In the genomic region with DNA sequence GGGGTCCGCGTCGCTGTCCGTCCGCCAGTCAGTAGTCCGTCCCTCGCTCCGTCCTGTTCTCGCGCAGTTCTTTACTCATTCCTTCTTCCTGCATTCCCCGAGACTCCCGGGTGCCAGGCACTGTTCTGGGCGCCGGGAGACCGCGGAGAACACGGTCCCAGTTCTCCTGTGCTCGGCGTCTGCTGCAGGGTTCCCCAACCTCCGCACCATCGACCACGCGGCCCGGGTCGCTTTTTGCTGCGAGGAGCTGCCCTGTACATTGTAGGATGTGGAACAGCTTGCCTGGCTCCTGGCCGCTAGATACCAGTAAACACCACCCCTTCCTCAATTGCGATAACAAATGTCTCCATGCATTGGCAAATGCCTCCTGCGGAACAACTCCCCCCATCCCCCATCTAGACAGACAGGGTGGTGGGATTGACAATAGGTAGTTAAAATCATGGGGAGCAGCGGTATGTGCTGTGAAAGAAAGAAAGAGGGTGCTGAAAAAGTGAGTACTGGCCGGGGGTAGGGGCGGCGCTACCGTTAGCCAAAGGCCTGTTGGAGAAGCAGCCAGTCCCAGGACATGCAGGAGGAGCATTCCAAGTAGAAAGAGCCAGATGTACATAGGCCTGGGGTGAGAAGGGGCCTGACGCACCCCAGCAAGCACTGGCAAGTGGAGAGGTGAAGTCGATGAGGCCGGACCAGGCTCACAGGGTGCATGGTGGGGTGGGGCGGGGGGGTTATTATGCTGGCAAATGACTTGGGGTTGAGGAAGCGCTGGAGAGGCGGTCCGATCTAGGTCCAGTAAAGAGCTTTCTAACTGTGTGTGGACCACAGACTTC, we compare ENCODE assay signal across 8 cellular contexts. TPM values are rescaled to one million over a fixed set of nuclear protein-coding genes. Genes with fewer than 3 reads are reported as not detected.
DNase-seq lines count a peak whose midpoint lies in the region; ATAC-seq, FAIRE-seq and TF ChIP-seq lines count a peak whose summit lies in the region.

No MANE protein-coding gene starts in this region.

- H3K36me3 ChIP-seq in fibroblast of lung (ENCODE audit: control insufficient read depth, insufficient read depth, low read length) = peaks cover 21% of the 10 kb centered on the region
- no peaks in the 10 kb centered on the region for H3K36me3 ChIP-seq in parathyroid adenoma (ENCODE audit: control insufficient read depth, insufficient read depth, low read length)

- H3K4me3 ChIP-seq in fibroblast of lung (replicated peaks in 1 of 4; ENCODE audit: control extremely low read depth in 1 of 4, insufficient read depth in 1 of 4, low read depth in 3 of 4, low read length in 4 of 4) (peak overlapping the region; percentile 76 to 98 (median 94)), parathyroid adenoma (ENCODE audit: low read depth, low read length) (peak overlapping the region; percentile 77)

- no peak for FAIRE-seq in H54 (lab: Jason Lieb, UNC)

- H3K27ac ChIP-seq in VCaP (peak overlapping the region; percentile 89), fibroblast of lung (ENCODE audit: insufficient read depth, low read length) (peak overlapping the region; percentile 95), parathyroid adenoma (no peak overlapping the region)

- no peak for TF ChIP-seq POLR2A in H54 (IDR thresholded peaks at IDR 0.05; ENCODE audit: low read depth, low read length)

- H3K4me2 ChIP-seq in fibroblast of lung (ENCODE audit: extremely low read depth, insufficient read depth, low read length) (peak overlapping the region; percentile 100), parathyroid adenoma (ENCODE audit: low read length) (peak overlapping the region; percentile 98)

- H3K9me3 ChIP-seq in fibroblast of lung (ENCODE audit: control insufficient read depth, insufficient read depth, low read depth, low read length) = no peaks in the 10 kb centered on the region
- H3K9me3 ChIP-seq in parathyroid adenoma (ENCODE audit: control insufficient read depth, low read length) = no peaks in the 10 kb centered on the region

- TF ChIP-seq CTCF in VCaP (conservative IDR thresholded peaks at IDR 0.05) = no peak
- no peak for TF ChIP-seq CTCF in fibroblast of lung (conservative IDR thresholded peaks at IDR 0.05 in 1 of 2, IDR thresholded peaks at IDR 0.05 in 1 of 2; ENCODE audit: low read depth in 1 of 2, low read length in 2 of 2)
- no peak for TF ChIP-seq CTCF in parathyroid adenoma (IDR thresholded peaks at IDR 0.05)

- H3K4me1 ChIP-seq in fibroblast of lung (ENCODE audit: control insufficient read depth, extremely low read depth, insufficient read depth, low read length) (peaks cover 51% of the 10 kb centered on the region), parathyroid adenoma (peaks cover 23% of the 10 kb centered on the region)

- H3K27me3 ChIP-seq in fibroblast of lung (ENCODE audit: control insufficient read depth, insufficient read depth, low read length) = no peaks in the 10 kb centered on the region
- no peaks in the 10 kb centered on the region for H3K27me3 ChIP-seq in parathyroid adenoma (ENCODE audit: control insufficient read depth, insufficient read depth, low read length)

- ATAC-seq in GM19023 (IDR thresholded peaks at IDR 0.05; ENCODE audit: unreplicated experiment) (no peak), HG02973 (IDR thresholded peaks at IDR 0.05; ENCODE audit: unreplicated experiment) (no peak)

- peak overlapping the region; percentile 90 for H3K9ac ChIP-seq in fibroblast of lung (ENCODE audit: insufficient read depth, low read length)
- H3K9ac ChIP-seq in parathyroid adenoma = no peak overlapping the region

- no peak overlapping the region for H2AFZ ChIP-seq in fibroblast of lung (ENCODE audit: low read length)
- H2AFZ ChIP-seq in parathyroid adenoma = peak overlapping the region; percentile 25

- peak; percentile 45 for DNase-seq in ACHN
- DNase-seq in H54 (ENCODE audit: insufficient read length, low spot score) = peak; percentile 51
- DNase-seq in fibroblast of lung (ENCODE audit: low read depth in 2 of 2) = peak; percentile 69 to 80
- DNase-seq in G401 (ENCODE audit: low spot score) = no peak

- H4K20me1 ChIP-seq in fibroblast of lung (ENCODE audit: control insufficient read depth, extremely low read depth, insufficient read depth, low read length) = peaks cover 11% of the 10 kb centered on the region

- in situ Hi-C loops in ACHN (cut with HindIII; ENCODE audit: low pct_ligation_motif_present, low pct_unique_long_range_greater_than_20kb, low sequenced_read_pairs) = loop anchor here (25.0 kb wide), 1 partner anchor 306 kb away; a partner anchor contains a TSS
- in situ Hi-C loops in G401 (cut with HindIII; ENCODE audit: low sequenced_read_pairs) = loop anchor here (25.0 kb wide), 1 partner anchor 356 kb away; a partner anchor contains a TSS

- H3K79me2 ChIP-seq in fibroblast of lung (ENCODE audit: control insufficient read depth, insufficient read depth, low read length) = peaks cover 87% of the 10 kb centered on the region
- H3K79me2 ChIP-seq in parathyroid adenoma = peaks cover 37% of the 10 kb centered on the region

RNA-seq across cellular contexts. Expression of a gene that starts 0.7 kb away (rescaled TPM):
- 52.1 and 60.3 TPM in 2 replicates for total RNA-seq in fibroblast of lung
- polyA plus RNA-seq in fibroblast of lung = 38.7 and 44.4 TPM in 2 replicates
- polyA plus RNA-seq in fibroblast of lung (2012) = 77.9 and 87.1 TPM in 2 replicates
- 135 and 152 TPM in 2 replicates for polyA minus RNA-seq in fibroblast of lung (ENCODE audit: low replicate concordance)
- 76.1 and 99.9 TPM in 2 replicates for total RNA-seq in G401 (2014; rRNA removed; shearing (Covaris generic))

RNA-seq across cellular contexts. Expression of a gene that starts 7.8 kb away (rescaled TPM):
- total RNA-seq in fibroblast of lung = 0.51 and 2.0 TPM in 2 replicates
- 0.43 and 1.3 TPM in 2 replicates for polyA plus RNA-seq in fibroblast of lung
- 0.65 and 2.1 TPM in 2 replicates for polyA plus RNA-seq in fibroblast of lung (2012)
- 0.94 and 8.3 TPM in 2 replicates for polyA minus RNA-seq in fibroblast of lung (ENCODE audit: low replicate concordance)
- 46.8 and 55.2 TPM in 2 replicates for total RNA-seq in G401 (2014; rRNA removed; shearing (Covaris generic))

RNA-seq across cellular contexts. Expression of a gene that starts 20.5 kb away (rescaled TPM):
- total RNA-seq in fibroblast of lung = 120 and 199 TPM in 2 replicates
- 15.2 and 16.3 TPM in 2 replicates for polyA plus RNA-seq in fibroblast of lung
- 42.7 and 46.9 TPM in 2 replicates for polyA plus RNA-seq in fibroblast of lung (2012)
- 31.7 and 46.0 TPM in 2 replicates for polyA minus RNA-seq in fibroblast of lung (ENCODE audit: low replicate concordance)
- 42.0 and 113 TPM in 2 replicates for total RNA-seq in G401 (2014; rRNA removed; shearing (Covaris generic))

RNA-seq across cellular contexts. Expression of a gene that starts 40.2 kb away (rescaled TPM):
- total RNA-seq in fibroblast of lung = 0.17 and 0.26 TPM in 2 replicates
- polyA plus RNA-seq in fibroblast of lung = 0.01 TPM in 1 of 2 replicates, not detected in the other
- polyA plus RNA-seq in fibroblast of lung (2012) = 0.02 TPM in 1 of 2 replicates, not detected in the other
- polyA minus RNA-seq in fibroblast of lung (ENCODE audit: low replicate concordance) = not detected in 2 replicates
- total RNA-seq in G401 (2014; rRNA removed; shearing (Covaris generic)) = 0.80 and 4.2 TPM in 2 replicates

RNA-seq across cellular contexts. Expression of a gene that starts 49.0 kb away (rescaled TPM):
- total RNA-seq in fibroblast of lung = 16.8 and 22.3 TPM in 2 replicates
- 30.9 and 58.0 TPM in 2 replicates for polyA plus RNA-seq in fibroblast of lung
- polyA plus RNA-seq in fibroblast of lung (2012) = 33.9 and 49.4 TPM in 2 replicates
- 56.2 and 99.5 TPM in 2 replicates for polyA minus RNA-seq in fibroblast of lung (ENCODE audit: low replicate concordance)
- total RNA-seq in G401 (2014; rRNA removed; shearing (Covaris generic)) = 34.8 and 86.2 TPM in 2 replicates

Comparison
In these comparisons a context has a peak if more than half of its experiments do, and no peak if none do; other contexts are left out.
1. RNA of a gene that starts 7.8 kb away (total RNA-seq): 46.8 to 55.2 TPM in G401; 0.51 to 2.0 TPM in fibroblast of lung; every median in the first group is over 10 times any median in the second.